Comparison of ENCODE assay signal across 1 cellular context in genomic region chr2:145199052-145199451, GRCh38.
TF ChIP-seq lines count a peak whose summit lies in the region.

No MANE protein-coding gene starts in this region.

TF ChIP-seq in H1, 55 proteins besides CTCF, POLR2A, EP300 and RAD21 (continued from another document):
- TF ChIP-seq ASH2L (IDR thresholded peaks at IDR 0.05; ENCODE audit: low read length) (no peak), SAP30 (IDR thresholded peaks at IDR 0.05; ENCODE audit: insufficient read depth, insufficient replicate concordance, low read length) (no peak), GABPA (IDR thresholded peaks at IDR 0.05; ENCODE audit: borderline replicate concordance, insufficient read depth, low read length) (no peak), YY1 (IDR thresholded peaks at IDR 0.05; ENCODE audit: low read depth, low read length) (no peak), GTF2F1 (IDR thresholded peaks at IDR 0.05; ENCODE audit: borderline replicate concordance, low read depth, low read length) (no peak), HDAC6 (IDR thresholded peaks at IDR 0.05; ENCODE audit: low read depth, low read length) (no peak), TAF7 (optimal IDR thresholded peaks at IDR 0.05; ENCODE audit: borderline replicate concordance, low read depth, low read length) (no peak), NRF1 (IDR thresholded peaks at IDR 0.05; ENCODE audit: low read depth, low read length) (no peak)
- TF ChIP-seq, protein P1, sequence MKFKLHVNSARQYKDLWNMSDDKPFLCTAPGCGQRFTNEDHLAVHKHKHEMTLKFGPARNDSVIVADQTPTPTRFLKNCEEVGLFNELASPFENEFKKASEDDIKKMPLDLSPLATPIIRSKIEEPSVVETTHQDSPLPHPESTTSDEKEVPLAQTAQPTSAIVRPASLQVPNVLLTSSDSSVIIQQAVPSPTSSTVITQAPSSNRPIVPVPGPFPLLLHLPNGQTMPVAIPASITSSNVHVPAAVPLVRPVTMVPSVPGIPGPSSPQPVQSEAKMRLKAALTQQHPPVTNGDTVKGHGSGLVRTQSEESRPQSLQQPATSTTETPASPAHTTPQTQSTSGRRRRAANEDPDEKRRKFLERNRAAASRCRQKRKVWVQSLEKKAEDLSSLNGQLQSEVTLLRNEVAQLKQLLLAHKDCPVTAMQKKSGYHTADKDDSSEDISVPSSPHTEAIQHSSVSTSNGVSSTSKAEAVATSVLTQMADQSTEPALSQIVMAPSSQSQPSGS (IDR thresholded peaks at IDR 0.05; ENCODE audit: low read length), result no peak
- TF ChIP-seq, protein P2, sequence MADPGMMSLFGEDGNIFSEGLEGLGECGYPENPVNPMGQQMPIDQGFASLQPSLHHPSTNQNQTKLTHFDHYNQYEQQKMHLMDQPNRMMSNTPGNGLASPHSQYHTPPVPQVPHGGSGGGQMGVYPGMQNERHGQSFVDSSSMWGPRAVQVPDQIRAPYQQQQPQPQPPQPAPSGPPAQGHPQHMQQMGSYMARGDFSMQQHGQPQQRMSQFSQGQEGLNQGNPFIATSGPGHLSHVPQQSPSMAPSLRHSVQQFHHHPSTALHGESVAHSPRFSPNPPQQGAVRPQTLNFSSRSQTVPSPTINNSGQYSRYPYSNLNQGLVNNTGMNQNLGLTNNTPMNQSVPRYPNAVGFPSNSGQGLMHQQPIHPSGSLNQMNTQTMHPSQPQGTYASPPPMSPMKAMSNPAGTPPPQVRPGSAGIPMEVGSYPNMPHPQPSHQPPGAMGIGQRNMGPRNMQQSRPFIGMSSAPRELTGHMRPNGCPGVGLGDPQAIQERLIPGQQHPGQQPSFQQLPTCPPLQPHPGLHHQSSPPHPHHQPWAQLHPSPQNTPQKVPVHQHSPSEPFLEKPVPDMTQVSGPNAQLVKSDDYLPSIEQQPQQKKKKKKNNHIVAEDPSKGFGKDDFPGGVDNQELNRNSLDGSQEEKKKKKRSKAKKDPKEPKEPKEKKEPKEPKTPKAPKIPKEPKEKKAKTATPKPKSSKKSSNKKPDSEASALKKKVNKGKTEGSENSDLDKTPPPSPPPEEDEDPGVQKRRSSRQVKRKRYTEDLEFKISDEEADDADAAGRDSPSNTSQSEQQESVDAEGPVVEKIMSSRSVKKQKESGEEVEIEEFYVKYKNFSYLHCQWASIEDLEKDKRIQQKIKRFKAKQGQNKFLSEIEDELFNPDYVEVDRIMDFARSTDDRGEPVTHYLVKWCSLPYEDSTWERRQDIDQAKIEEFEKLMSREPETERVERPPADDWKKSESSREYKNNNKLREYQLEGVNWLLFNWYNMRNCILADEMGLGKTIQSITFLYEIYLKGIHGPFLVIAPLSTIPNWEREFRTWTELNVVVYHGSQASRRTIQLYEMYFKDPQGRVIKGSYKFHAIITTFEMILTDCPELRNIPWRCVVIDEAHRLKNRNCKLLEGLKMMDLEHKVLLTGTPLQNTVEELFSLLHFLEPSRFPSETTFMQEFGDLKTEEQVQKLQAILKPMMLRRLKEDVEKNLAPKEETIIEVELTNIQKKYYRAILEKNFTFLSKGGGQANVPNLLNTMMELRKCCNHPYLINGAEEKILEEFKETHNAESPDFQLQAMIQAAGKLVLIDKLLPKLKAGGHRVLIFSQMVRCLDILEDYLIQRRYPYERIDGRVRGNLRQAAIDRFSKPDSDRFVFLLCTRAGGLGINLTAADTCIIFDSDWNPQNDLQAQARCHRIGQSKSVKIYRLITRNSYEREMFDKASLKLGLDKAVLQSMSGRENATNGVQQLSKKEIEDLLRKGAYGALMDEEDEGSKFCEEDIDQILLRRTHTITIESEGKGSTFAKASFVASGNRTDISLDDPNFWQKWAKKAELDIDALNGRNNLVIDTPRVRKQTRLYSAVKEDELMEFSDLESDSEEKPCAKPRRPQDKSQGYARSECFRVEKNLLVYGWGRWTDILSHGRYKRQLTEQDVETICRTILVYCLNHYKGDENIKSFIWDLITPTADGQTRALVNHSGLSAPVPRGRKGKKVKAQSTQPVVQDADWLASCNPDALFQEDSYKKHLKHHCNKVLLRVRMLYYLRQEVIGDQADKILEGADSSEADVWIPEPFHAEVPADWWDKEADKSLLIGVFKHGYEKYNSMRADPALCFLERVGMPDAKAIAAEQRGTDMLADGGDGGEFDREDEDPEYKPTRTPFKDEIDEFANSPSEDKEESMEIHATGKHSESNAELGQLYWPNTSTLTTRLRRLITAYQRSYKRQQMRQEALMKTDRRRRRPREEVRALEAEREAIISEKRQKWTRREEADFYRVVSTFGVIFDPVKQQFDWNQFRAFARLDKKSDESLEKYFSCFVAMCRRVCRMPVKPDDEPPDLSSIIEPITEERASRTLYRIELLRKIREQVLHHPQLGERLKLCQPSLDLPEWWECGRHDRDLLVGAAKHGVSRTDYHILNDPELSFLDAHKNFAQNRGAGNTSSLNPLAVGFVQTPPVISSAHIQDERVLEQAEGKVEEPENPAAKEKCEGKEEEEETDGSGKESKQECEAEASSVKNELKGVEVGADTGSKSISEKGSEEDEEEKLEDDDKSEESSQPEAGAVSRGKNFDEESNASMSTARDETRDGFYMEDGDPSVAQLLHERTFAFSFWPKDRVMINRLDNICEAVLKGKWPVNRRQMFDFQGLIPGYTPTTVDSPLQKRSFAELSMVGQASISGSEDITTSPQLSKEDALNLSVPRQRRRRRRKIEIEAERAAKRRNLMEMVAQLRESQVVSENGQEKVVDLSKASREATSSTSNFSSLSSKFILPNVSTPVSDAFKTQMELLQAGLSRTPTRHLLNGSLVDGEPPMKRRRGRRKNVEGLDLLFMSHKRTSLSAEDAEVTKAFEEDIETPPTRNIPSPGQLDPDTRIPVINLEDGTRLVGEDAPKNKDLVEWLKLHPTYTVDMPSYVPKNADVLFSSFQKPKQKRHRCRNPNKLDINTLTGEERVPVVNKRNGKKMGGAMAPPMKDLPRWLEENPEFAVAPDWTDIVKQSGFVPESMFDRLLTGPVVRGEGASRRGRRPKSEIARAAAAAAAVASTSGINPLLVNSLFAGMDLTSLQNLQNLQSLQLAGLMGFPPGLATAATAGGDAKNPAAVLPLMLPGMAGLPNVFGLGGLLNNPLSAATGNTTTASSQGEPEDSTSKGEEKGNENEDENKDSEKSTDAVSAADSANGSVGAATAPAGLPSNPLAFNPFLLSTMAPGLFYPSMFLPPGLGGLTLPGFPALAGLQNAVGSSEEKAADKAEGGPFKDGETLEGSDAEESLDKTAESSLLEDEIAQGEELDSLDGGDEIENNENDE (IDR thresholded peaks at IDR 0.05; ENCODE audit: insufficient replicate concordance, low read length), result no peak
